9 cellular contexts compared by ENCODE assay signal in the genomic region with DNA sequence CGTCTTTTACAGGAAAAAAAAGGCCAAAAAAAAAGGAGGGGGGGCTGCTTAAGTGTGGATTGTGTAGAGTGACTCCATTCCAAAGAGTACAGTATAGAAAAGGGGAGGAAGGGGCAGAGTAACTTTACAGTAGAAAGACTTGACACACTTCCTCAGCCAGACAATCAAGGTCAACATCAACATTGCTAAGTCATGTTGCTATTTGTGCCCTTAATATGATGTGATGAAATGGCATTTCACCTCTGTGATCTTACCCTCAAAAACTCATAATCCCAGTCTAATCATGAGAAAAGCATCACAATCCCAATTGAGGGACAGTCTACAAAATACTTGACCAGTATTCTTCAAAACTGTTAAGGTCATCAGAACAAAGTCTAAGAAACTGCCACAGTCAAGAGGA. TPM values are rescaled to one million over a fixed set of nuclear protein-coding genes. Genes with fewer than 3 reads are reported as not detected.
DNase-seq lines count a peak whose midpoint lies in the region; ATAC-seq, FAIRE-seq and TF ChIP-seq lines count a peak whose summit lies in the region.
"Had no signal": no experiment of that assay in that cellular context is flagged by ENCODE, and none has a peak within 500 bp of the region (broad histone marks: within the 10 kb centered on the region; RNA-seq: fewer than 3 reads in every experiment).

No MANE protein-coding gene starts in this region.

- CTCF ChIA-PET in K562 (lab: Yijun Ruan, JAX; ENCODE audit: low intra/inter-chr PET ratio) (no interaction called here), RWPE1 (lab: Yijun Ruan, JAX) (interaction anchor here (2.0 kb wide), 1 partner anchor 38 kb away, joined by 12 read pairs; no protein-coding TSS in a partner anchor)

- peaks cover 38 to 49% (median 48%) of the 10 kb centered on the region in 3 donors for H3K4me1 Mint-ChIP-seq in naive B cell

- no peak for TF ChIP-seq POLR2A in K562 (conservative IDR thresholded peaks at IDR 0.05)

- DNase-seq in AG10803 (ENCODE audit: low read depth) (peak; percentile 40), HT1080 (ENCODE audit: low read depth) (peak; percentile 32), K562 (ENCODE audit: extremely low read depth in 1 of 4, low spot score in 3 of 4) (no peak), naive B cell (no peak), RWPE1 (ENCODE audit: low spot score) (no peak), NCI-H82 treated with DMSO at 0.1 percent for 48 hours (lab: John Stamatoyannopoulos, UW; ENCODE audit: unreplicated experiment) (no peak), RKO (ENCODE audit: low spot score) (no peak)
- DNase-seq: ovary had no signal

- no CpG with 5 or more reads among the region's 1 CpG for WGBS in K562 (ENCODE audit: insufficient coverage, low coverage, missing lambda C conversion rate)

- 0 out of 3 replicates have a peak overlapping the region, but pooled peaks have one; percentile 22 for H3K27ac ChIP-seq in K562 (ENCODE audit: extremely low read depth, low read depth, low read length)
- H3K27ac ChIP-seq in RWPE1, result no peak overlapping the region

- H3K4me3 Mint-ChIP-seq in naive B cell, result peak overlapping the region in 4 of 8 donors; percentile 13 to 89 (median 70)

- peaks cover 11 to 18% of the 10 kb centered on the region in 2 experiments; a peak in 4 of 5 replicates for H3K4me1 ChIP-seq in K562 (replicated peaks in 1 of 2; ENCODE audit: control insufficient read depth in 2 of 2, insufficient read depth in 2 of 2, low read length in 2 of 2)

- TF ChIP-seq CTCF in AG10803 (conservative IDR thresholded peaks at IDR 0.05; ENCODE audit: low read length), result no peak
- no peak for TF ChIP-seq CTCF in K562 (IDR thresholded peaks at IDR 0.05 in 2 of 3, conservative IDR thresholded peaks at IDR 0.05 in 1 of 3; ENCODE audit: insufficient read depth in 2 of 3, low read depth in 1 of 3, low read length in 3 of 3)
- TF ChIP-seq CTCF in RWPE1 (conservative IDR thresholded peaks at IDR 0.05; ENCODE audit: low read depth), result no peak

- H3K36me3 ChIP-seq in K562 (ENCODE audit: control insufficient read depth, insufficient read depth, low read length), result no peaks in the 10 kb centered on the region
- H3K36me3 ChIP-seq: ovary had no signal

- H3K9me1 ChIP-seq in K562 (ENCODE audit: control insufficient read depth, insufficient read depth, low read length), result no peaks in the 10 kb centered on the region

- intact Hi-C loops in K562 (cut with micrococcal nuclease), result loop anchor here (10.0 kb wide), 1 partner anchor 100 kb away; no protein-coding TSS in a partner anchor

- peaks cover 26% of the 10 kb centered on the region for H3K79me2 ChIP-seq in K562 (ENCODE audit: control insufficient read depth, insufficient read depth, low read length)

- TF ChIP-seq EP300 in K562 (IDR thresholded peaks at IDR 0.05; ENCODE audit: low read length), result no peak

- no peaks in the 10 kb centered on the region for H3K27me3 Mint-ChIP-seq in naive B cell

- no peak for FAIRE-seq in K562 (lab: Jason Lieb, UNC)

- TF ChIP-seq RAD21 in K562 (CRISPR knock-in tag; conservative IDR thresholded peaks at IDR 0.05 in 1 of 2, IDR thresholded peaks at IDR 0.05 in 1 of 2), result no peak

- no peak overlapping the region for H3K4me3 ChIP-seq in AG10803 (ENCODE audit: low read length)
- no peak overlapping the region for H3K4me3 ChIP-seq in K562
- H3K4me3 ChIP-seq: ovary had no signal

- in situ Hi-C loops in K562 (cut with MboI), result no loop called here

- H3K9ac ChIP-seq in K562 (ENCODE audit: insufficient read depth in 1 of 2, low read depth in 2 of 2, low read length in 2 of 2), result no peak overlapping the region

- H3K9me3 Mint-ChIP-seq in naive B cell, result no peaks in the 10 kb centered on the region

- H3K27me3 ChIP-seq in K562 (ENCODE audit: control insufficient read depth in 2 of 2, insufficient read depth in 2 of 2, low read length in 2 of 2), result no peaks in the 10 kb centered on the region
- H3K27me3 ChIP-seq: ovary had no signal

- H3K36me3 Mint-ChIP-seq in naive B cell, result no peaks in the 10 kb centered on the region

- POLR2A ChIA-PET in K562 (lab: Yijun Ruan, JAX) (interaction anchor here (2.0 kb wide), 1 partner anchor 38 kb away, joined by 7 read pairs; no protein-coding TSS in a partner anchor), RWPE1 (lab: Yijun Ruan, JAX; ENCODE audit: low non-redundant PET) (no interaction called here)

- BruUV-seq in K562 (replicated peaks; lab: Mats Ljungman, UMichigan), result no TSS peak

- H3K9me3 ChIP-seq in K562 (replicated peaks; ENCODE audit: control insufficient read depth, insufficient read depth, low read depth, low read length), result no peaks in the 10 kb centered on the region
- H3K9me3 ChIP-seq: ovary had no signal

- H3K4me2 ChIP-seq in K562 (ENCODE audit: insufficient read depth, low read length), result no peak overlapping the region

- H4K20me1 ChIP-seq in K562 (replicated peaks; ENCODE audit: control insufficient read depth, insufficient read depth, low read length), result no peaks in the 10 kb centered on the region

- ATAC-seq in K562 (no peak), naive B cell (ENCODE audit: low read depth in 2 of 2) (no peak), HG03025 (IDR thresholded peaks at IDR 0.05; ENCODE audit: low FRiP score, unreplicated experiment) (no peak)

- H2AFZ ChIP-seq in K562 (ENCODE audit: low read depth, low read length), result 0 out of 2 replicates have a peak overlapping the region, but pooled peaks have one; percentile 39

- H3K27ac Mint-ChIP-seq in naive B cell, result peak overlapping the region; percentile 99 to 100 (median 99)

TF ChIP-seq in K562, 482 proteins besides CTCF, POLR2A, EP300 and RAD21 (continues in another document):
- TF ChIP-seq HNRNPL (IDR thresholded peaks at IDR 0.05; ENCODE audit: low read depth, low read length), result no peak
- TF ChIP-seq, protein P1, sequence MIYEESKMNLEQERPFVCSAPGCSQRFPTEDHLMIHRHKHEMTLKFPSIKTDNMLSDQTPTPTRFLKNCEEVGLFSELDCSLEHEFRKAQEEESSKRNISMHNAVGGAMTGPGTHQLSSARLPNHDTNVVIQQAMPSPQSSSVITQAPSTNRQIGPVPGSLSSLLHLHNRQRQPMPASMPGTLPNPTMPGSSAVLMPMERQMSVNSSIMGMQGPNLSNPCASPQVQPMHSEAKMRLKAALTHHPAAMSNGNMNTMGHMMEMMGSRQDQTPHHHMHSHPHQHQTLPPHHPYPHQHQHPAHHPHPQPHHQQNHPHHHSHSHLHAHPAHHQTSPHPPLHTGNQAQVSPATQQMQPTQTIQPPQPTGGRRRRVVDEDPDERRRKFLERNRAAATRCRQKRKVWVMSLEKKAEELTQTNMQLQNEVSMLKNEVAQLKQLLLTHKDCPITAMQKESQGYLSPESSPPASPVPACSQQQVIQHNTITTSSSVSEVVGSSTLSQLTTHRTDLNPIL (CRISPR knock-in tag; IDR thresholded peaks at IDR 0.05), result no peak

RNA-seq across cellular contexts. Expression of a gene that starts 2.1 kb away (rescaled TPM):
- total RNA-seq in HT1080 (2014; rRNA removed; shearing (Covaris generic)), result 15.9 and 25.7 TPM in 2 replicates
- polyA plus RNA-seq in HT1080 (2015; cell fraction: cytosol; rRNA removed), result 45.2 and 53.2 TPM in 2 replicates
- polyA plus RNA-seq in HT1080 (2015; cell fraction: nucleus; rRNA removed), result 28.4 and 29.9 TPM in 2 replicates
- total RNA-seq in K562 (2011; cell fraction: chromatin; rRNA removed; ENCODE audit: low replicate concordance), result 9.6 and 14.3 TPM in 2 replicates
- total RNA-seq in K562 (2011; cell fraction: nucleolus; rRNA removed), result 7.1 and 7.2 TPM in 2 replicates
- total RNA-seq in K562 (2011; cell fraction: nucleoplasm; rRNA removed), result 12.5 and 19.9 TPM in 2 replicates
- total RNA-seq in K562 (2014; rRNA removed) (8.2 and 9.7 TPM in 2 replicates), K562 (2014; rRNA removed; fragmentation: Illumina TruSeq; extraction: Trizol) (12.8 and 13.8 TPM in 2 replicates), K562 (2015; rRNA removed; fragmentation: Illumina TruSeq; extraction: Trizol) (11.1 and 11.3 TPM in 2 replicates), K562 (2021) (20.5 and 22.5 TPM in 2 replicates)
- polyA plus RNA-seq in K562 (2011; rRNA removed) (10.2 and 12.0 TPM in 2 replicates), K562 (2014; fragmentation: Illumina TruSeq; extraction: Trizol) (22.3 and 26.2 TPM in 2 replicates), K562 (2014; fragmentation: Nextera tagmentation; extraction: Ambion mirVana) (1 to 10 TPM; 7.8 to 8.4 TPM), K562 (2014; rRNA removed) (11.3 and 11.8 TPM in 2 replicates), naive B cell (ENCODE audit: low read depth in 6 of 6) (10 to 100 TPM; 26.5 to 33.6 (median 28.9) TPM)
- 6.8 and 10.1 TPM in 2 replicates for polyA plus RNA-seq in K562 (2011; cell fraction: cytosol; rRNA removed)
- polyA plus RNA-seq in K562 (2011; cell fraction: nucleus; rRNA removed), result 5.5 and 8.1 TPM in 2 replicates
- 21.8 and 25.8 TPM in 2 replicates for polyA plus RNA-seq in K562 (2012)
- polyA minus RNA-seq in K562 (2011; rRNA and poly(A)+ RNA removed), result 20.5 and 24.5 TPM in 2 replicates
- 11.1 and 12.7 TPM in 2 replicates for polyA minus RNA-seq in K562 (2011; cell fraction: cytosol; rRNA and poly(A)+ RNA removed)
- polyA minus RNA-seq in K562 (2011; cell fraction: nucleus; rRNA and poly(A)+ RNA removed), result 4.0 and 7.6 TPM in 2 replicates

RNA-seq across cellular contexts. Expression of a gene that starts 19.5 kb away (rescaled TPM):
- 6.8 and 7.3 TPM in 2 replicates for total RNA-seq in HT1080 (2014; rRNA removed; shearing (Covaris generic))
- 2.3 and 3.7 TPM in 2 replicates for polyA plus RNA-seq in HT1080 (2015; cell fraction: cytosol; rRNA removed)
- 0.45 and 1.1 TPM in 2 replicates for polyA plus RNA-seq in HT1080 (2015; cell fraction: nucleus; rRNA removed)
- total RNA-seq in K562 (2011; cell fraction: chromatin; rRNA removed; ENCODE audit: low replicate concordance), result not detected in 2 replicates
- total RNA-seq in K562 (2011; cell fraction: nucleolus; rRNA removed), result not detected in 2 replicates
- not detected in 2 replicates for total RNA-seq in K562 (2011; cell fraction: nucleoplasm; rRNA removed)
- total RNA-seq in K562 (2014; rRNA removed) (not detected in 2 replicates), K562 (2014; rRNA removed; fragmentation: Illumina TruSeq; extraction: Trizol) (not detected in 2 replicates), K562 (2015; rRNA removed; fragmentation: Illumina TruSeq; extraction: Trizol) (not detected in 2 replicates), K562 (2021) (0.42 and 1.3 TPM in 2 replicates)
- polyA plus RNA-seq in K562 (2011; rRNA removed) (not detected in 2 replicates), K562 (2014; fragmentation: Illumina TruSeq; extraction: Trizol) (0.18 TPM in 1 of 2 replicates, not detected in the other), K562 (2014; fragmentation: Nextera tagmentation; extraction: Ambion mirVana) (under 1 TPM in 1 of 2 experiments, not detected in 1; 0.35 TPM), K562 (2014; rRNA removed) (not detected in 2 replicates), naive B cell (ENCODE audit: low read depth in 6 of 6) (not detected)
- not detected in 2 replicates for polyA plus RNA-seq in K562 (2011; cell fraction: cytosol; rRNA removed)
- polyA plus RNA-seq in K562 (2011; cell fraction: nucleus; rRNA removed), result not detected in 2 replicates
- 0.25 and 0.89 TPM in 2 replicates for polyA plus RNA-seq in K562 (2012)
- not detected in 2 replicates for polyA minus RNA-seq in K562 (2011; rRNA and poly(A)+ RNA removed)
- polyA minus RNA-seq in K562 (2011; cell fraction: cytosol; rRNA and poly(A)+ RNA removed), result not detected in 2 replicates
- not detected in 2 replicates for polyA minus RNA-seq in K562 (2011; cell fraction: nucleus; rRNA and poly(A)+ RNA removed)
- polyA plus RNA-seq: ovary had no signal

Comparison
In these comparisons a context has a peak if more than half of its experiments do, and no peak if none do; other contexts are left out.
1. DNase-seq: peak in AG10803 (single experiment) and HT1080 (single experiment); none in K562 (0 of 4), naive B cell (single experiment), RWPE1 (single experiment), NCI-H82 treated with DMSO at 0.1 percent for 48 hours (single experiment) and RKO (single experiment).